Comparison of ENCODE assay signal across 14 cellular contexts in genomic region chr3:23648326-23648964, GRCh38.
DNase-seq lines count a peak whose midpoint lies in the region; ATAC-seq, FAIRE-seq and TF ChIP-seq lines count a peak whose summit lies in the region.
"Had no signal": no experiment of that assay in that cellular context is flagged by ENCODE, and none has a peak within 500 bp of the region (broad histone marks: within the 10 kb centered on the region; RNA-seq: fewer than 3 reads in every experiment).

No MANE protein-coding gene starts in this region.

- no peaks in the 10 kb centered on the region for H3K79me2 ChIP-seq in GM23248 (ENCODE audit: insufficient read depth)
- H3K79me2 ChIP-seq: parathyroid adenoma had no signal

- intact Hi-C loops in Panc1 (cut with micrococcal nuclease; ENCODE audit: unreplicated experiment) = no loop called here
- intact Hi-C loops in esophagus muscularis mucosa (cut with DNase I) = no loop called here
- intact Hi-C loops in pancreas (cut with DNase I) = no loop called here

- POLR2A ChIA-PET in Panc1 (lab: Charles Lee) = no interaction called here

- DNase-seq in GM23248 (peak; percentile 72), Panc1 (ENCODE audit: low read depth, low spot score) (no peak), esophagus muscularis mucosa (ENCODE audit: extremely low spot score) (peak; percentile 62), pancreas (no peak), NCI-H2171 (lab: John Stamatoyannopoulos, UW) (no peak), GM19240 (ENCODE audit: insufficient read length, low spot score) (no peak), cerebellar nuclear complex (lab: John Stamatoyannopoulos, UW) (no peak)
- DNase-seq: activated CD4-positive, alpha-beta memory T cell treated with anti-CD3 and anti-CD28 coated beads for 36 hours; activated naive CD8-positive, alpha-beta T cell treated with anti-CD3 and anti-CD28 coated beads, Interleukin-2, amount 10 ng/mL, durations not matched to agents 7 days and 5 days; effector memory CD8-positive, alpha-beta T cell; upper lobe of left lung had no signal

- H3K27me3 ChIP-seq in GM23248 (replicated peaks; ENCODE audit: insufficient read depth) = no peaks in the 10 kb centered on the region
- H3K27me3 ChIP-seq in Panc1 (ENCODE audit: control insufficient read depth, insufficient read depth, low read length) = no peaks in the 10 kb centered on the region
- H3K27me3 ChIP-seq in esophagus muscularis mucosa = no peaks in the 10 kb centered on the region
- H3K27me3 ChIP-seq in pancreas = no peaks in the 10 kb centered on the region
- H3K27me3 ChIP-seq: upper lobe of left lung had no signal

- no peak overlapping the region for H3K4me2 ChIP-seq in GM23248 (ENCODE audit: unreplicated experiment)

- BruUV-seq in Panc1 (replicated peaks; lab: Mats Ljungman, UMichigan) = no TSS peak

- H4K20me1 ChIP-seq in GM23248 (ENCODE audit: insufficient read depth) = no peaks in the 10 kb centered on the region

- H3K9ac ChIP-seq in GM23248 = no peak overlapping the region
- H3K9ac ChIP-seq: parathyroid adenoma had no signal

- no peak for TF ChIP-seq POLR2A in esophagus muscularis mucosa (IDR thresholded peaks at IDR 0.05; ENCODE audit: low read depth)

- peak; percentile 44 for TF ChIP-seq CTCF in Panc1 (IDR thresholded peaks at IDR 0.05)
- TF ChIP-seq CTCF in esophagus muscularis mucosa (IDR thresholded peaks at IDR 0.05) = no peak
- no peak for TF ChIP-seq CTCF in pancreas (IDR thresholded peaks at IDR 0.05)

- H3K9me3 ChIP-seq in GM23248 (ENCODE audit: low read depth) (no peaks in the 10 kb centered on the region), Panc1 (ENCODE audit: control insufficient read depth, insufficient read depth, low read depth, low read length) (no peaks in the 10 kb centered on the region), esophagus muscularis mucosa (no peaks in the 10 kb centered on the region), pancreas (no peaks in the 10 kb centered on the region)
- H3K9me3 ChIP-seq: upper lobe of left lung had no signal

- H3F3A ChIP-seq in GM23248 (ENCODE audit: insufficient read depth) = peaks cover 18% of the 10 kb centered on the region

- CTCF ChIA-PET in Panc1 (lab: Charles Lee) = interaction anchor here (0.6 to 1.6 kb wide), 3 partner anchors 16 to 152 kb away, joined by 3 to 5 read pairs (median 3); no protein-coding TSS in a partner anchor

- H3K4me3 ChIP-seq in GM23248 (no peak overlapping the region), Panc1 (ENCODE audit: low read depth in 2 of 2, low read length in 2 of 2) (no peak overlapping the region), esophagus muscularis mucosa (no peak overlapping the region), pancreas (no peak overlapping the region)
- H3K4me3 ChIP-seq: upper lobe of left lung had no signal

- in situ Hi-C loops in GM23248 (cut with MboI) (no loop called here), Panc1 (cut with HindIII; ENCODE audit: low pct_unique_long_range_greater_than_20kb, low sequenced_read_pairs) (no loop called here)

- H3K36me3 ChIP-seq in GM23248 (ENCODE audit: low read depth) = no peaks in the 10 kb centered on the region
- no peaks in the 10 kb centered on the region for H3K36me3 ChIP-seq in Panc1 (ENCODE audit: control insufficient read depth, insufficient read depth, low read length)
- no peaks in the 10 kb centered on the region for H3K36me3 ChIP-seq in esophagus muscularis mucosa
- H3K36me3 ChIP-seq in pancreas = no peaks in the 10 kb centered on the region
- H3K36me3 ChIP-seq: upper lobe of left lung had no signal

- H3K27ac ChIP-seq in GM23248 (no peak overlapping the region), Panc1 (ENCODE audit: low read length) (peak overlapping the region; percentile 76; the same call in 1 of the 2 replicates), esophagus muscularis mucosa (replicated peaks in 1 of 4) (no peak overlapping the region), pancreas (no peak overlapping the region)
- H3K27ac ChIP-seq: parathyroid adenoma, upper lobe of left lung had no signal

- no peak for FAIRE-seq in pancreas (lab: Jason Lieb, UNC)
- FAIRE-seq: G401.6 had no signal

- H2AFZ ChIP-seq in GM23248 = no peak overlapping the region
- H2AFZ ChIP-seq: parathyroid adenoma had no signal

- 69 to 70% methylated on average over 4 of the region's 4 CpGs for WGBS in GM23248 (ENCODE audit: low coverage in 1 of 2, low lambda C conversion rate in 2 of 2, missing lambda C conversion rate in 2 of 2), 2 experiments
- 81% methylated on average over 3 of the region's 4 CpGs for WGBS in esophagus muscularis mucosa
- 57 to 60% methylated on average over 4 of the region's 4 CpGs for WGBS in pancreas, 2 donors

- peak; percentile 66 for ATAC-seq in Panc1
- ATAC-seq in pancreas = peak; percentile 25 to 60 (median 56)
- ATAC-seq in GM19351 (IDR thresholded peaks at IDR 0.05; ENCODE audit: unreplicated experiment) = no peak
- ATAC-seq: effector memory CD8-positive, alpha-beta T cell had no signal

- peaks cover 28% of the 10 kb centered on the region for H3K4me1 ChIP-seq in GM23248 (ENCODE audit: insufficient read depth)
- H3K4me1 ChIP-seq in Panc1 (ENCODE audit: control insufficient read depth, insufficient read depth, low read length) = peaks cover 21% of the 10 kb centered on the region
- H3K4me1 ChIP-seq in esophagus muscularis mucosa = no peaks in the 10 kb centered on the region
- peaks cover 0 to 7% (median 0%) of the 10 kb centered on the region in 3 donors for H3K4me1 ChIP-seq in pancreas
- H3K4me1 ChIP-seq: parathyroid adenoma had no signal

- TF ChIP-seq EP300 in esophagus muscularis mucosa (IDR thresholded peaks at IDR 0.05) = no peak

- no peaks in the 10 kb centered on the region for H3K9me2 ChIP-seq in GM23248 (ENCODE audit: insufficient read depth)

Comparison
In these comparisons a context has a peak if more than half of its experiments do, and no peak if none do; other contexts are left out.
1. DNase-seq: peak in GM23248 (single experiment) and esophagus muscularis mucosa (single experiment); none in Panc1 (single experiment), pancreas (0 of 6), NCI-H2171 (single experiment), GM19240 (single experiment) and cerebellar nuclear complex (0 of 2).